10 cellular contexts compared by ENCODE assay signal in the genomic region with DNA sequence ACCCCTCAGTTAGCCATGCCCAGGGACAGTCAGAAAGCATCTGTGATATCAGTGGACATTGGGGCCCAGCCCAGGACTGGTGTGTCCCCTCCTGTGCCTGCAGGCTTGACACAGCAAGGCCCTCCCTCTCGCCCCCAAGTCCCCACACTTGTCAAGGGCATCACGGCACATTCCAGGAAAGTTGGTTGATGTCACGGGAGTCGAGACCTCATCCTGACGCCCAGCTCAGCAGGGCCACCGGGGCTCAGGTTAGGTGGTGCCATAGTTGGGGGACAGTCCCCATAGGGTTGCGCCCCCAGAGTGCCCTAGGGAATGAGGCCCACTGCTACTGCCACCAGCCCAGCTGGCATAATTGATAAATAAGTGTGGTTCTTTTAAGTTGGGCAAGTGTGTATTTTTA. TPM values are rescaled to one million over a fixed set of nuclear protein-coding genes. Genes with fewer than 3 reads are reported as not detected.
A peak's percentile ranks its signal among the peaks of the same experiment; 100 is the strongest.
DNase-seq lines count a peak whose midpoint lies in the region; ATAC-seq, FAIRE-seq and TF ChIP-seq lines count a peak whose summit lies in the region.
"Had no signal": no experiment of that assay in that cellular context is flagged by ENCODE, and none has a peak within 500 bp of the region (broad histone marks: within the 10 kb centered on the region; RNA-seq: fewer than 3 reads in every experiment).

No MANE protein-coding gene starts in this region.

- H2BK15ac ChIP-seq in neuronal stem cell (ENCODE audit: low read length), result no peak overlapping the region

- H3K23ac ChIP-seq in neuronal stem cell (ENCODE audit: low read depth, low read length, poor library complexity), result peak overlapping the region; percentile 87

- no peak for TF ChIP-seq CTCF in OCI-LY1 (IDR thresholded peaks at IDR 0.05; ENCODE audit: low read length)
- no peak for TF ChIP-seq CTCF in dorsolateral prefrontal cortex (IDR thresholded peaks at IDR 0.05 in 54 of 56, conservative IDR thresholded peaks at IDR 0.05 in 2 of 56; ENCODE audit: low read depth in 1 of 56, partially characterized antibody in 56 of 56)
- TF ChIP-seq CTCF in hepatocyte (IDR thresholded peaks at IDR 0.05; ENCODE audit: poor library complexity), result no peak
- TF ChIP-seq CTCF in endothelial cell (IDR thresholded peaks at IDR 0.05; ENCODE audit: unreplicated experiment), result no peak

- H2BK12ac ChIP-seq in neuronal stem cell (ENCODE audit: low read length), result no peak overlapping the region

- H3K4me1 ChIP-seq in CD4-positive, CD25-positive, alpha-beta regulatory T cell (ENCODE audit: control insufficient read depth, insufficient read depth, low read length, poor library complexity, severe bottlenecking), result peaks cover 31% of the 10 kb centered on the region
- H3K4me1 ChIP-seq in OCI-LY1 (ENCODE audit: insufficient read depth, low read length, severe bottlenecking) (peaks cover 67% of the 10 kb centered on the region), neuronal stem cell (ENCODE audit: control insufficient read depth in 2 of 2, insufficient read depth in 1 of 2, low read depth in 1 of 2, low read length in 2 of 2) (peaks cover 0 to 9% of the 10 kb centered on the region in 2 donors), hepatocyte (ENCODE audit: insufficient read depth) (peaks cover 4% of the 10 kb centered on the region)

- H3K9me3 Mint-ChIP-seq in CD4-positive, CD25-positive, alpha-beta regulatory T cell, result no peaks in the 10 kb centered on the region
- H3K9me3 Mint-ChIP-seq in endothelial cell (ENCODE audit: unreplicated experiment), result no peaks in the 10 kb centered on the region

- no peaks in the 10 kb centered on the region for H3F3A ChIP-seq in OCI-LY1 (ENCODE audit: insufficient read depth, low read length)

- no peak overlapping the region; the same call in 1 of the 2 replicates for H3K9ac ChIP-seq in OCI-LY1 (ENCODE audit: low read length)
- peak overlapping the region; percentile 38 for H3K9ac ChIP-seq in neuronal stem cell (ENCODE audit: low read depth, low read length, poor library complexity)

- H4K8ac ChIP-seq in neuronal stem cell (ENCODE audit: low read depth, low read length), result no peak overlapping the region

- H3K4me1 Mint-ChIP-seq in CD4-positive, CD25-positive, alpha-beta regulatory T cell, result peaks cover 6 to 43% (median 19%) of the 10 kb centered on the region in 4 donors
- no peaks in the 10 kb centered on the region for H3K4me1 Mint-ChIP-seq in endothelial cell (ENCODE audit: unreplicated experiment)

- no CpG with 5 or more reads among the region's 7 CpGs for WGBS in neuronal stem cell (ENCODE audit: extremely low coverage in 2 of 2, insufficient read length in 2 of 2, insufficient replicate concordance in 1 of 2), 2 donors
- WGBS in hepatocyte (ENCODE audit: low lambda C conversion rate, missing lambda C conversion rate), result 79% methylated on average over 7 of the region's 7 CpGs

- no peak overlapping the region for H2BK5ac ChIP-seq in neuronal stem cell (ENCODE audit: low read length)

- no peaks in the 10 kb centered on the region for H3K27me3 Mint-ChIP-seq in CD4-positive, CD25-positive, alpha-beta regulatory T cell
- peaks cover under 1% of the 10 kb centered on the region for H3K27me3 Mint-ChIP-seq in endothelial cell (ENCODE audit: unreplicated experiment)

- H3K27me3 ChIP-seq in CD4-positive, CD25-positive, alpha-beta regulatory T cell (ENCODE audit: control insufficient read depth, insufficient read depth, low read length), result no peaks in the 10 kb centered on the region
- no peaks in the 10 kb centered on the region for H3K27me3 ChIP-seq in OCI-LY1 (ENCODE audit: insufficient read depth, low read length)
- no peaks in the 10 kb centered on the region for H3K27me3 ChIP-seq in dorsolateral prefrontal cortex
- H3K27me3 ChIP-seq in neuronal stem cell (ENCODE audit: control insufficient read depth in 3 of 3, insufficient read depth in 3 of 3, low read depth in 1 of 3, low read length in 3 of 3), result no peaks in the 10 kb centered on the region
- no peaks in the 10 kb centered on the region for H3K27me3 ChIP-seq in hepatocyte
- H3K27me3 ChIP-seq: body of pancreas had no signal

- H2AK5ac ChIP-seq in neuronal stem cell (ENCODE audit: low read depth, low read length), result peak overlapping the region; percentile 68

- no peak for DNase-seq in CD4-positive, CD25-positive, alpha-beta regulatory T cell
- no peak for DNase-seq in dorsolateral prefrontal cortex
- no peak for DNase-seq in neuronal stem cell (ENCODE audit: low spot score)
- no peak for DNase-seq in hepatocyte (ENCODE audit: low spot score)
- no peak for DNase-seq in endothelial cell (ENCODE audit: low spot score)
- no peak for DNase-seq in NCI-H1694 (lab: John Stamatoyannopoulos, UW)
- DNase-seq in GM19239 (ENCODE audit: insufficient read length, low spot score), result no peak
- DNase-seq: NCI-H1417 had no signal

- H2AFZ ChIP-seq in OCI-LY1 (ENCODE audit: low read length) (no peak overlapping the region), neuronal stem cell (ENCODE audit: low read length) (no peak overlapping the region), hepatocyte (no peak overlapping the region)

- no peak overlapping the region for H4K91ac ChIP-seq in neuronal stem cell (ENCODE audit: low read depth, low read length, poor library complexity)

- H3K9me2 ChIP-seq in OCI-LY1 (ENCODE audit: low read depth, low read length) (no peaks in the 10 kb centered on the region), hepatocyte (replicated peaks; ENCODE audit: insufficient read depth) (no peaks in the 10 kb centered on the region)

- no peak overlapping the region for H3K4ac ChIP-seq in neuronal stem cell (ENCODE audit: low read length)

- H3K79me1 ChIP-seq in neuronal stem cell (ENCODE audit: low read depth, low read length), result peaks cover 15% of the 10 kb centered on the region

- no peak for ATAC-seq in CD4-positive, CD25-positive, alpha-beta regulatory T cell (ENCODE audit: low read depth in 2 of 2)
- ATAC-seq: body of pancreas had no signal

- no peaks in the 10 kb centered on the region for H3K36me3 Mint-ChIP-seq in CD4-positive, CD25-positive, alpha-beta regulatory T cell
- no peaks in the 10 kb centered on the region for H3K36me3 Mint-ChIP-seq in endothelial cell (ENCODE audit: low read depth, unreplicated experiment)

- intact Hi-C loops in dorsolateral prefrontal cortex (cut with DNase I), result no loop called here

- no peak overlapping the region for H3K14ac ChIP-seq in neuronal stem cell (ENCODE audit: low read length)

- H3K4me3 ChIP-seq in CD4-positive, CD25-positive, alpha-beta regulatory T cell (ENCODE audit: low read depth, low read length), result no peak overlapping the region
- H3K4me3 ChIP-seq in OCI-LY1 (ENCODE audit: low read depth, low read length, poor library complexity, severe bottlenecking), result no peak overlapping the region
- H3K4me3 ChIP-seq in dorsolateral prefrontal cortex, result peak overlapping the region in 11 of 59 donors; percentile 5 to 57 (median 48)
- H3K4me3 ChIP-seq in neuronal stem cell (ENCODE audit: low read length in 2 of 2), result no peak overlapping the region
- no peak overlapping the region for H3K4me3 ChIP-seq in hepatocyte
- H3K4me3 ChIP-seq: body of pancreas had no signal

- no peaks in the 10 kb centered on the region for H3K36me3 ChIP-seq in CD4-positive, CD25-positive, alpha-beta regulatory T cell (ENCODE audit: control insufficient read depth, insufficient read depth, low read length)
- no peaks in the 10 kb centered on the region for H3K36me3 ChIP-seq in OCI-LY1 (ENCODE audit: insufficient read depth, low read length)
- no peaks in the 10 kb centered on the region for H3K36me3 ChIP-seq in neuronal stem cell (replicated peaks in 1 of 2; ENCODE audit: control insufficient read depth in 2 of 2, insufficient read depth in 2 of 2, low read length in 2 of 2)
- no peaks in the 10 kb centered on the region for H3K36me3 ChIP-seq in hepatocyte (replicated peaks; ENCODE audit: insufficient read depth, low read depth)

- no peaks in the 10 kb centered on the region for H3K9me3 ChIP-seq in CD4-positive, CD25-positive, alpha-beta regulatory T cell (ENCODE audit: control insufficient read depth in 2 of 2, low read length in 2 of 2)
- H3K9me3 ChIP-seq in OCI-LY1 (ENCODE audit: low read length) (no peaks in the 10 kb centered on the region), neuronal stem cell (replicated peaks in 1 of 2; ENCODE audit: control insufficient read depth in 2 of 2, insufficient read depth in 1 of 2, low read depth in 1 of 2, low read length in 2 of 2) (no peaks in the 10 kb centered on the region), hepatocyte (ENCODE audit: low read depth) (no peaks in the 10 kb centered on the region)
- H3K9me3 ChIP-seq: body of pancreas had no signal

- FAIRE-seq in GM19239 (lab: Jason Lieb, UNC), result no peak

- H3K4me2 ChIP-seq in OCI-LY1 (ENCODE audit: low read length) (peak overlapping the region; percentile 40; the same call in 1 of the 2 replicates), neuronal stem cell (ENCODE audit: insufficient read depth, low read length, poor library complexity, severe bottlenecking) (no peak overlapping the region), hepatocyte (no peak overlapping the region)

- H3K27ac Mint-ChIP-seq in CD4-positive, CD25-positive, alpha-beta regulatory T cell, result peak overlapping the region in 1 of 3 donors; percentile 32
- no peak overlapping the region for H3K27ac Mint-ChIP-seq in endothelial cell (ENCODE audit: unreplicated experiment)

- H3K27ac ChIP-seq in CD4-positive, CD25-positive, alpha-beta regulatory T cell (ENCODE audit: insufficient read depth, low read length, poor library complexity, severe bottlenecking), result no peak overlapping the region
- H3K27ac ChIP-seq in OCI-LY1 (ENCODE audit: low read depth, low read length, poor library complexity, severe bottlenecking) (peak overlapping the region; percentile 67), dorsolateral prefrontal cortex (peak overlapping the region in 50 of 59 donors; percentile 0 to 80 (median 57)), neuronal stem cell (replicated peaks; ENCODE audit: low read length) (no peak overlapping the region), hepatocyte (no peak overlapping the region)

- H4K20me1 ChIP-seq in OCI-LY1 (ENCODE audit: insufficient read depth, low read length) (no peaks in the 10 kb centered on the region), hepatocyte (ENCODE audit: insufficient read depth, poor library complexity, severe bottlenecking) (peaks cover 16% of the 10 kb centered on the region)

- no peak overlapping the region for H3K18ac ChIP-seq in neuronal stem cell (ENCODE audit: low read length)

- peak overlapping the region in 3 of 4 donors; percentile 26 to 77 (median 32) for H3K4me3 Mint-ChIP-seq in CD4-positive, CD25-positive, alpha-beta regulatory T cell
- H3K4me3 Mint-ChIP-seq in endothelial cell (ENCODE audit: unreplicated experiment), result no peak overlapping the region

- H3K79me2 ChIP-seq in OCI-LY1 (ENCODE audit: insufficient read depth, low read length), result no peaks in the 10 kb centered on the region
- H3K79me2 ChIP-seq in hepatocyte, result peaks cover 53% of the 10 kb centered on the region

- H2BK120ac ChIP-seq in neuronal stem cell (ENCODE audit: low read depth, low read length), result no peak overlapping the region

RNA-seq across cellular contexts. Expression of a gene that starts 28.3 kb away (rescaled TPM):
- total RNA-seq in CD4-positive, CD25-positive, alpha-beta regulatory T cell, result 43.6 TPM
- polyA plus RNA-seq in CD4-positive, CD25-positive, alpha-beta regulatory T cell, result 1 to 10 TPM; 7.0 to 9.8 (median 7.3) TPM
- total RNA-seq in dorsolateral prefrontal cortex, result 10 to 100 TPM; 33.2 to 89.6 (median 61.9) TPM
- polyA plus RNA-seq in neuronal stem cell (2013, experiment 1 of 2), result 13.1 TPM
- polyA plus RNA-seq in neuronal stem cell (2013, experiment 2 of 2), result 11.3 TPM
- total RNA-seq in hepatocyte, result 21.2 and 21.8 TPM in 2 replicates
- 31.0 and 32.6 TPM in 2 replicates for polyA plus RNA-seq in hepatocyte
- 42.7 TPM for total RNA-seq in endothelial cell (ENCODE audit: unreplicated experiment)

RNA-seq across cellular contexts. Expression of a gene that starts 54.5 kb away (rescaled TPM):
- 0.76 TPM for total RNA-seq in CD4-positive, CD25-positive, alpha-beta regulatory T cell
- 1 to 10 TPM in 1 of 4 donors, under 1 TPM in 2, not detected in 1; 0.10 to 1.4 (median 0.14) TPM for polyA plus RNA-seq in CD4-positive, CD25-positive, alpha-beta regulatory T cell
- under 1 TPM in 111 of 120 experiments, not detected in 9; 0.03 to 0.93 (median 0.23) TPM for total RNA-seq in dorsolateral prefrontal cortex
- 6.6 TPM for polyA plus RNA-seq in neuronal stem cell (2013, experiment 1 of 2)
- 7.3 TPM for polyA plus RNA-seq in neuronal stem cell (2013, experiment 2 of 2)
- total RNA-seq in hepatocyte, result 5.8 and 8.7 TPM in 2 replicates
- polyA plus RNA-seq in hepatocyte, result 3.0 and 4.9 TPM in 2 replicates
- total RNA-seq in endothelial cell (ENCODE audit: unreplicated experiment), result 7.7 TPM

Comparison
In these comparisons a context has a peak if more than half of its experiments do, and no peak if none do; other contexts are left out.
1. H3K27ac ChIP-seq: peak in OCI-LY1 (single experiment) and dorsolateral prefrontal cortex (50 of 59); none in CD4-positive, CD25-positive, alpha-beta regulatory T cell (single experiment), neuronal stem cell (single experiment) and hepatocyte (single experiment).